Comparison of ENCODE assay signal across 8 cellular contexts in the genomic region with DNA sequence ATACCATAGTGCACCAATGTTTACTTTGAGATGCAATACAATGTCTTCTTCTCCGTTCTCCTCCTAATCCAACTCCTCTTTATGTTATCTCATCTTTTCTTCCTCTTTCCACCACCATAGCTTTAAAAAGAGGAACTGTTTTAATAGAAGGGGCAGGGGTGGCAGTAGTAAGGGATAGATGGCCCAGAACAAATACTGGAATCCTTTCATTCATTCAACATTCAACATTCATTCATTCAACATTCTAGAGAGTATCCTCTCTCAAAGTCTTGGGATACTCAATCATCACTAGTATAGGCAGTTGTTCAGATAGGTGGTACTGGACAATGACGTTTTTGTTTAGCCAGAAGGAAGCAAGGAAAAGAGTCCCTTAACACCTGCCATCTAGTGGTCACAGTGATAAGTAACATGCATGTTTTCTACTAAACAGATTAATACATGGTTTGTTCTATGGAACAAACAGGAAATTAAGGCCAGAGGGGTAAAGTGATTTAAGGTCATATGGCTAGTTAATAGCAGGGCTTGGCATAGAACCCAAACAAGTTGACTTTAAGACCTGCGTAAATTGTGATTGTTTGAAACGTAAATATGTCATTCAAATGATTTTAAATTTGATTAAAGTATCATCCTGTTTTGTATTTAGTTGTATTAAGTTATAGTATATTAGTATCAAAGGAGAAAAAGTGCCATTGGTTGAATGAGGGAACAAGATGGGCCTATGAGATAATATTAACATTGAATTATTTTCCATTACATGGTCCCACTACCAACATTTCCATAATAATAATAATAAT. TPM values are rescaled to one million over a fixed set of nuclear protein-coding genes. Genes with fewer than 3 reads are reported as not detected.
DNase-seq lines count a peak whose midpoint lies in the region; ATAC-seq, FAIRE-seq and TF ChIP-seq lines count a peak whose summit lies in the region.

No MANE protein-coding gene starts in this region.

- H3K4me1 ChIP-seq in parathyroid adenoma = peaks cover 5% of the 10 kb centered on the region

- H3K36me3 ChIP-seq in parathyroid adenoma (ENCODE audit: control insufficient read depth, insufficient read depth, low read length) = no peaks in the 10 kb centered on the region

- H3K9me3 ChIP-seq in parathyroid adenoma (ENCODE audit: control insufficient read depth, low read length) = no peaks in the 10 kb centered on the region

- no peaks in the 10 kb centered on the region for H3K27me3 ChIP-seq in parathyroid adenoma (ENCODE audit: control insufficient read depth, insufficient read depth, low read length)

- H3K4me2 ChIP-seq in parathyroid adenoma (ENCODE audit: low read length) = peak overlapping the region; percentile 13

- peak; percentile 53 for FAIRE-seq in RCC 7860 (lab: Jason Lieb, UNC)

- peaks cover 7% of the 10 kb centered on the region for H3K79me2 ChIP-seq in parathyroid adenoma

- ATAC-seq in GM21390 (IDR thresholded peaks at IDR 0.05; ENCODE audit: unreplicated experiment) = no peak
- no peak for ATAC-seq in GM19351 (IDR thresholded peaks at IDR 0.05; ENCODE audit: unreplicated experiment)

- DNase-seq in GF-D8 (lab: John Stamatoyannopoulos, UW) (peak; percentile 57), LoVo (ENCODE audit: low spot score) (peak; percentile 69), RCC 7860 (ENCODE audit: low spot score) (peak; percentile 52), epithelial cell of proximal tubule (ENCODE audit: low read depth) (no peak), occipital lobe (lab: John Stamatoyannopoulos, UW) (no peak)

- no peak overlapping the region for H3K9ac ChIP-seq in parathyroid adenoma

- peak; percentile 80 for TF ChIP-seq CTCF in epithelial cell of proximal tubule (conservative IDR thresholded peaks at IDR 0.05; ENCODE audit: low read depth, low read length)
- TF ChIP-seq CTCF in parathyroid adenoma (IDR thresholded peaks at IDR 0.05) = peak; percentile 67

- no peak overlapping the region for H3K27ac ChIP-seq in parathyroid adenoma

- H2AFZ ChIP-seq in parathyroid adenoma = no peak overlapping the region

- H3K4me3 ChIP-seq in epithelial cell of proximal tubule (ENCODE audit: low read depth, low read length) (no peak overlapping the region), parathyroid adenoma (ENCODE audit: low read depth, low read length) (no peak overlapping the region)

RNA-seq across cellular contexts. Expression of a gene that starts 26.9 kb away (rescaled TPM):
- 5.5 and 9.3 TPM in 2 replicates for total RNA-seq in epithelial cell of proximal tubule
- 1.4 TPM for total RNA-seq in occipital lobe

Comparison
In these comparisons a context has a peak if more than half of its experiments do, and no peak if none do; other contexts are left out.
1. DNase-seq: peak in GF-D8 (single experiment), LoVo (single experiment) and RCC 7860 (single experiment); none in epithelial cell of proximal tubule (single experiment) and occipital lobe (single experiment).